26 cellular contexts compared by ENCODE assay signal in genomic region chr11:17803751-17804334, GRCh38.
DNase-seq lines count a peak whose midpoint lies in the region; TF ChIP-seq lines count a peak whose summit lies in the region.
"Had no signal": no experiment of that assay in that cellular context is flagged by ENCODE, and none has a peak within 500 bp of the region (broad histone marks: within the 10 kb centered on the region; RNA-seq: fewer than 3 reads in every experiment).

No MANE protein-coding gene starts in this region.

- DNase-seq in NCI-H1417 (lab: John Stamatoyannopoulos, UW), result peak; percentile 25 to 57 (median 50)
- no peak for DNase-seq in NCI-H1417 treated with DMSO at 0.1 percent for 48 hours (lab: John Stamatoyannopoulos, UW)
- peak; percentile 68 for DNase-seq in NCI-H2029 treated with DMSO at 0.1 percent for 48 hours (lab: John Stamatoyannopoulos, UW)
- peak; percentile 43 for DNase-seq in astrocyte of the hippocampus (ENCODE audit: low read depth, low spot score)
- DNase-seq in neural progenitor cell (ENCODE audit: low spot score), result peak; percentile 16
- DNase-seq in HEK293T (ENCODE audit: extremely low spot score), result no peak
- DNase-seq in ureter (ENCODE audit: low spot score), result no peak
- DNase-seq in activated naive CD4-positive, alpha-beta T cell (lab: John Stamatoyannopoulos, UW), result no peak
- DNase-seq: activated CD4-positive, alpha-beta T cell treated with anti-CD3 and anti-CD28 coated beads for 1 hour; activated CD8-positive, alpha-beta T cell treated with anti-CD3 and anti-CD28 coated beads for 36 hours; activated gamma-delta T cell; BE2C; endodermal cell; foreskin melanocyte; natural killer cell; NCI-H526 treated with DMSO at 0.1 percent for 48 hours; spleen; stimulated activated CD4-positive, alpha-beta T cell treated with anti-CD3 and anti-CD28 coated beads, Interleukin-2, amount 100 ng/mL, for 48 hours; uterus had no signal

- no peak overlapping the region for H3K9ac ChIP-seq in neural progenitor cell

- no peaks in the 10 kb centered on the region for H3K36me3 ChIP-seq in neural progenitor cell
- H3K36me3 ChIP-seq: BE2C, esophagus muscularis mucosa, right atrium auricular region, uterus had no signal

- TF ChIP-seq CTCF in neural progenitor cell (IDR thresholded peaks at IDR 0.05), result no peak

- no peaks in the 10 kb centered on the region for H3F3A ChIP-seq in neural progenitor cell (ENCODE audit: low read depth)

- no peak overlapping the region for H3K4me3 ChIP-seq in neural progenitor cell
- H3K4me3 ChIP-seq: coronary artery, esophagus muscularis mucosa, hepatocyte, right atrium auricular region, spleen, uterus had no signal

- peaks cover 5% of the 10 kb centered on the region for H3K9me3 ChIP-seq in neural progenitor cell (ENCODE audit: low read depth)
- H3K9me3 ChIP-seq: BE2C, esophagus muscularis mucosa, right atrium auricular region, spleen, uterus had no signal

- no peaks in the 10 kb centered on the region for H3K27me3 Mint-ChIP-seq in neural progenitor cell (ENCODE audit: insufficient read depth, low read depth)
- H3K27me3 Mint-ChIP-seq: activated CD8-positive, alpha-beta T cell treated with anti-CD3 and anti-CD28 coated beads for 36 hours had no signal

- no peak overlapping the region for H2AFZ ChIP-seq in neural progenitor cell (replicated peaks)
- H2AFZ ChIP-seq: hepatocyte had no signal

- peaks cover 27% of the 10 kb centered on the region for H3K4me1 ChIP-seq in neural progenitor cell
- H3K4me1 ChIP-seq: BE2C, spleen, uterus had no signal

- no peak overlapping the region for H3K27ac ChIP-seq in neural progenitor cell
- H3K27ac ChIP-seq: coronary artery, esophagus muscularis mucosa, hepatocyte, right atrium auricular region, RWPE1, spleen, uterus had no signal

- no peaks in the 10 kb centered on the region for H3K79me2 ChIP-seq in neural progenitor cell (ENCODE audit: low read depth)
- H3K79me2 ChIP-seq: hepatocyte had no signal

- H3K27ac Mint-ChIP-seq in neural progenitor cell, result no peak overlapping the region
- H3K27ac Mint-ChIP-seq: activated CD8-positive, alpha-beta T cell treated with anti-CD3 and anti-CD28 coated beads for 36 hours; endodermal cell; natural killer cell; stimulated activated effector memory CD8-positive, alpha-beta T cell treated with anti-CD3 and anti-CD28 coated beads, Interleukin-12 subunit alpha, Interleukin-12 subunit beta, amount 100 ng/mL, for 72 hours had no signal

- H3K9me3 Mint-ChIP-seq in neural progenitor cell, result no peaks in the 10 kb centered on the region
- H3K9me3 Mint-ChIP-seq: activated CD8-positive, alpha-beta T cell treated with anti-CD3 and anti-CD28 coated beads for 36 hours; brain; endodermal cell had no signal

- H3K27me3 ChIP-seq in neural progenitor cell, result no peaks in the 10 kb centered on the region
- H3K27me3 ChIP-seq: BE2C, esophagus muscularis mucosa, hepatocyte, right atrium auricular region, spleen, uterus had no signal

- no peaks in the 10 kb centered on the region for H3K36me3 Mint-ChIP-seq in neural progenitor cell
- H3K36me3 Mint-ChIP-seq: natural killer cell; stimulated activated effector memory CD8-positive, alpha-beta T cell treated with anti-CD3 and anti-CD28 coated beads, Interleukin-12 subunit alpha, Interleukin-12 subunit beta, amount 100 ng/mL, for 72 hours had no signal

- H4K20me1 ChIP-seq in neural progenitor cell (ENCODE audit: low read depth), result no peaks in the 10 kb centered on the region

- CTCF ChIA-PET in HEK293T (lab: Yijun Ruan, JAX), result no interaction called here

- H3K4me1 Mint-ChIP-seq in neural progenitor cell, result peaks cover 57% of the 10 kb centered on the region
- H3K4me1 Mint-ChIP-seq: stimulated activated effector memory CD8-positive, alpha-beta T cell treated with anti-CD3 and anti-CD28 coated beads, Interleukin-12 subunit alpha, Interleukin-12 subunit beta, amount 100 ng/mL, for 72 hours had no signal

- H3K4me2 ChIP-seq in neural progenitor cell, result peak overlapping the region; percentile 57
- H3K4me2 ChIP-seq: hepatocyte had no signal

- H3K4me3 Mint-ChIP-seq in neural progenitor cell, result no peak overlapping the region
- H3K4me3 Mint-ChIP-seq: activated CD8-positive, alpha-beta T cell treated with anti-CD3 and anti-CD28 coated beads for 36 hours; brain; endodermal cell; natural killer cell; stimulated activated effector memory CD8-positive, alpha-beta T cell treated with anti-CD3 and anti-CD28 coated beads, Interleukin-12 subunit alpha, Interleukin-12 subunit beta, amount 100 ng/mL, for 72 hours had no signal

- POLR2A ChIA-PET in HEK293T (lab: Yijun Ruan, JAX), result no interaction called here

TF ChIP-seq in HEK293T, 16 proteins besides CTCF, POLR2A, EP300 and RAD21:
- TF ChIP-seq NFRKB (IDR thresholded peaks at IDR 0.05), result no peak

Comparison
In these comparisons a context has a peak if more than half of its experiments do, and no peak if none do; other contexts are left out.
1. DNase-seq: peak in NCI-H1417 (3 of 3), NCI-H2029 treated with DMSO at 0.1 percent for 48 hours (single experiment), astrocyte of the hippocampus (single experiment) and neural progenitor cell (single experiment); none in NCI-H1417 treated with DMSO at 0.1 percent for 48 hours (single experiment), HEK293T (single experiment), ureter (single experiment) and activated naive CD4-positive, alpha-beta T cell (0 of 4).